Comparison of ENCODE assay signal across 25 cellular contexts in genomic region chr4:155568641-155569040, GRCh38.
"Had no signal": no experiment of that assay in that cellular context is flagged by ENCODE, and none has a peak within 500 bp of the region (broad histone marks: within the 10 kb centered on the region; RNA-seq: fewer than 3 reads in every experiment).

No MANE protein-coding gene starts in this region.

- H3K4me3 ChIP-seq: colonic mucosa, gastrocnemius medialis, lung, prostate gland, skin epidermis, spleen, testis, tibial artery had no signal

- H3K4me1 ChIP-seq: colonic mucosa, gastrocnemius medialis, prostate gland, testis, tibial artery had no signal

- H3K27ac ChIP-seq: colonic mucosa, epithelial cell of prostate, gastrocnemius medialis, prostate gland, skin epidermis, spleen, testis, tibial artery had no signal

- H3K36me3 Mint-ChIP-seq: memory B cell; natural killer cell; stimulated activated memory B cell treated with anti-CD40 and anti-IgM and Interleukin-4, amounts not matched to agents 10 μg/mL and 1 μg/mL and 100 μg/mL, for 72 hours; type B pancreatic cell had no signal

- H3K4me3 Mint-ChIP-seq: dendritic cell treated with granulocyte-macrophage colony-stimulating factor and Interleukin-4, amounts not matched to agents 40 ng/mL and 50 ng/mL, for 4 days; endodermal cell; memory B cell; natural killer cell; stimulated activated memory B cell treated with anti-CD40 and anti-IgM and Interleukin-4, amounts not matched to agents 10 μg/mL and 1 μg/mL and 100 μg/mL, for 72 hours; type B pancreatic cell had no signal

- H3K9me3 ChIP-seq: colonic mucosa, gastrocnemius medialis, prostate gland, spleen, testis, tibial artery had no signal

- H3K27me3 Mint-ChIP-seq: dendritic cell treated with granulocyte-macrophage colony-stimulating factor and Interleukin-4, amounts not matched to agents 40 ng/mL and 50 ng/mL, for 4 days; stimulated activated memory B cell treated with anti-CD40 and anti-IgM and Interleukin-4, amounts not matched to agents 10 μg/mL and 1 μg/mL and 100 μg/mL, for 72 hours; type B pancreatic cell had no signal

- H3K27me3 ChIP-seq: colonic mucosa, gastrocnemius medialis, spleen, testis, tibial artery had no signal

- H3K9me3 Mint-ChIP-seq: type B pancreatic cell had no signal

- DNase-seq: colonic mucosa; effector CD8-positive, alpha-beta T cell; endodermal cell; foreskin fibroblast; gastrocnemius medialis; head of caudate nucleus; kidney; natural killer cell; right cardiac atrium; spleen; stimulated activated CD4-positive, alpha-beta T cell treated with anti-CD3 and anti-CD28 coated beads, Interleukin-4, amount 100 ng/mL, for 4 hours; stimulated activated naive CD8-positive, alpha-beta T cell treated with anti-CD3 and anti-CD28 coated beads, Interleukin-15, Interleukin-2, amounts not matched to agents 100 U/mL and 50 U/mL, for 24 hours; substantia nigra; testis; tibial artery had no signal

- H3K4me1 Mint-ChIP-seq: memory B cell; natural killer cell; stimulated activated memory B cell treated with anti-CD40 and anti-IgM and Interleukin-4, amounts not matched to agents 10 μg/mL and 1 μg/mL and 100 μg/mL, for 72 hours had no signal

- H3K27ac Mint-ChIP-seq: dendritic cell treated with granulocyte-macrophage colony-stimulating factor and Interleukin-4, amounts not matched to agents 40 ng/mL and 50 ng/mL, for 4 days; endodermal cell; memory B cell; natural killer cell; stimulated activated memory B cell treated with anti-CD40 and anti-IgM and Interleukin-4, amounts not matched to agents 10 μg/mL and 1 μg/mL and 100 μg/mL, for 72 hours; type B pancreatic cell had no signal

- H3K36me3 ChIP-seq: colonic mucosa, gastrocnemius medialis, prostate gland, spleen, tibial artery had no signal

- ATAC-seq: esophagus mucosa; gastrocnemius medialis; left lobe of liver; natural killer cell; right cardiac atrium; stimulated activated memory B cell treated with anti-CD40 and anti-IgM and Interleukin-4, amounts not matched to agents 10 μg/mL and 1 μg/mL and 100 μg/mL, for 72 hours; stimulated activated naive CD8-positive, alpha-beta T cell treated with anti-CD3 and anti-CD28 coated beads, Interleukin-15, Interleukin-2, amounts not matched to agents 100 U/mL and 50 U/mL, for 24 hours had no signal
